ENCODE assay signal across 14 cellular contexts in the genomic region with DNA sequence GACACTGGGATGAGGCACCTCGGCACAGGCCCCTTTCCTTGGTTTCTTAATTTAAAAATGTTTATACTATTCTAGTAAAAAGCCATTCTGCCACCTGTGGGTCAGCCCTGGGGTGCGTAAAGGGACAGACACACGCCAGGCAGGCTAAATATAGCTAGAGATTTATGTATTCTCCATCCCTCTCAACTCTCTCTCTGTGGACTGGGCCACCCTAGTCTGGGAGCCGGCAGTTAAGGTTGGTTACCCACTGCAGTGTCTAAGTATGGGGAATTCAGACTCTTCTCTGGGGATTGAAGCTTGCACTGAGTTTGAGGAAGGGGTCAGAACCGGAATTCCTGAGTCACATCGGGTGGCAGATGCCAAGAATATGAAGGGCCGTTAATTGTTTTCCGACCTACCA. TPM values are rescaled to one million over a fixed set of nuclear protein-coding genes. Genes with fewer than 3 reads are reported as not detected.
A peak's percentile ranks its signal among the peaks of the same experiment; 100 is the strongest.
DNase-seq lines count a peak whose midpoint lies in the region; ATAC-seq and TF ChIP-seq lines count a peak whose summit lies in the region.
"Had no signal": no experiment of that assay in that cellular context is flagged by ENCODE, and none has a peak within 500 bp of the region (broad histone marks: within the 10 kb centered on the region; RNA-seq: fewer than 3 reads in every experiment).

No MANE protein-coding gene starts in this region.

- peak overlapping the region; percentile 40 for H3K4me3 Mint-ChIP-seq in nephron progenitor cell

- peak overlapping the region; percentile 97 for H3K27ac ChIP-seq in RWPE2 (ENCODE audit: poor library complexity, severe bottlenecking)
- H3K27ac ChIP-seq in fibroblast of lung (ENCODE audit: insufficient read depth, low read length) = no peak overlapping the region
- H3K27ac ChIP-seq in testis = peak overlapping the region; percentile 76 to 87

- peak overlapping the region; percentile 93 for H3K4me3 ChIP-seq in RWPE2 (ENCODE audit: severe bottlenecking)
- H3K4me3 ChIP-seq in fibroblast of lung (replicated peaks in 1 of 4; ENCODE audit: control extremely low read depth in 1 of 4, insufficient read depth in 1 of 4, low read depth in 3 of 4, low read length in 4 of 4) = peak overlapping the region in 1 of 4 experiments; percentile 76
- peak overlapping the region; percentile 6 to 87 for H3K4me3 ChIP-seq in testis

- no peaks in the 10 kb centered on the region for H3K36me3 Mint-ChIP-seq in nephron progenitor cell (ENCODE audit: low read depth)

- H3K27me3 Mint-ChIP-seq in nephron progenitor cell (ENCODE audit: low read depth, poor library complexity) = peaks cover 63% of the 10 kb centered on the region

- H3K9ac ChIP-seq in fibroblast of lung (ENCODE audit: insufficient read depth, low read length) = no peak overlapping the region

- H3K27me3 ChIP-seq in RWPE2 (ENCODE audit: insufficient read depth, poor library complexity, severe bottlenecking) (no peaks in the 10 kb centered on the region), fibroblast of lung (ENCODE audit: control insufficient read depth, insufficient read depth, low read length) (no peaks in the 10 kb centered on the region), testis (no peaks in the 10 kb centered on the region)

- peaks cover 6% of the 10 kb centered on the region for H3K79me2 ChIP-seq in fibroblast of lung (ENCODE audit: control insufficient read depth, insufficient read depth, low read length)

- no peak overlapping the region for H2AFZ ChIP-seq in fibroblast of lung (ENCODE audit: low read length)

- H3K9me3 Mint-ChIP-seq in nephron progenitor cell = no peaks in the 10 kb centered on the region

- TF ChIP-seq POLR2A in testis (IDR thresholded peaks at IDR 0.05) = no peak

- DNase-seq in RWPE2 (ENCODE audit: low spot score) = no peak
- no peak for DNase-seq in fibroblast of lung (ENCODE audit: low read depth in 2 of 2)
- no peak for DNase-seq in nephron progenitor cell
- DNase-seq in testis = no peak
- DNase-seq: activated CD4-positive, alpha-beta T cell treated with anti-CD3 and anti-CD28 coated beads, Interleukin-2, amount 50 U/mL, for 4 hours; activated naive CD4-positive, alpha-beta T cell; islet precursor cell; NCI-H2081; stimulated activated naive CD8-positive, alpha-beta T cell treated with anti-CD3 and anti-CD28 coated beads, Interleukin-15, Interleukin-2, amounts not matched to agents 100 U/mL and 50 U/mL, for 24 hours; T-helper 1 cell had no signal

- H3K4me1 Mint-ChIP-seq in nephron progenitor cell = peaks cover 58% of the 10 kb centered on the region

- no peak for TF ChIP-seq CTCF in RWPE2 (IDR thresholded peaks at IDR 0.05; ENCODE audit: poor library complexity, severe bottlenecking)
- no peak for TF ChIP-seq CTCF in fibroblast of lung (conservative IDR thresholded peaks at IDR 0.05 in 1 of 2, IDR thresholded peaks at IDR 0.05 in 1 of 2; ENCODE audit: low read depth in 1 of 2, low read length in 2 of 2)
- TF ChIP-seq CTCF in nephron progenitor cell (IDR thresholded peaks at IDR 0.05) = no peak
- no peak for TF ChIP-seq CTCF in testis (IDR thresholded peaks at IDR 0.05)

- ATAC-seq in RWPE2 (ENCODE audit: low read depth) (no peak), GM19023 (IDR thresholded peaks at IDR 0.05; ENCODE audit: unreplicated experiment) (no peak), GM21367 (IDR thresholded peaks at IDR 0.05; ENCODE audit: unreplicated experiment) (no peak), GM18519 (IDR thresholded peaks at IDR 0.05; ENCODE audit: low FRiP score, unreplicated experiment) (no peak), GM18858 (IDR thresholded peaks at IDR 0.05; ENCODE audit: unreplicated experiment) (no peak)
- ATAC-seq: stimulated activated naive CD8-positive, alpha-beta T cell treated with anti-CD3 and anti-CD28 coated beads, Interleukin-15, Interleukin-2, amounts not matched to agents 100 U/mL and 50 U/mL, for 24 hours had no signal

- H3K4me2 ChIP-seq in fibroblast of lung (ENCODE audit: extremely low read depth, insufficient read depth, low read length) = peak overlapping the region; percentile 55

- H3K27ac Mint-ChIP-seq in nephron progenitor cell = no peak overlapping the region

- WGBS in testis, 2 donors = 54% methylated on average over 8 of the region's 8 CpGs

- H3K9me3 ChIP-seq in RWPE2 (ENCODE audit: severe bottlenecking) (no peaks in the 10 kb centered on the region), fibroblast of lung (ENCODE audit: control insufficient read depth, insufficient read depth, low read depth, low read length) (no peaks in the 10 kb centered on the region), testis (no peaks in the 10 kb centered on the region)

- no peaks in the 10 kb centered on the region for H4K20me1 ChIP-seq in fibroblast of lung (ENCODE audit: control insufficient read depth, extremely low read depth, insufficient read depth, low read length)

- peaks cover 19% of the 10 kb centered on the region for H3K36me3 ChIP-seq in RWPE2 (ENCODE audit: low read depth)
- no peaks in the 10 kb centered on the region for H3K36me3 ChIP-seq in fibroblast of lung (ENCODE audit: control insufficient read depth, insufficient read depth, low read length)
- no peaks in the 10 kb centered on the region for H3K36me3 ChIP-seq in testis (ENCODE audit: low read depth, missing control alignments)

- H3K4me1 ChIP-seq in RWPE2 (ENCODE audit: insufficient read depth, poor library complexity, severe bottlenecking) (peaks cover 27% of the 10 kb centered on the region), fibroblast of lung (ENCODE audit: control insufficient read depth, extremely low read depth, insufficient read depth, low read length) (peaks cover 8% of the 10 kb centered on the region), testis (peaks cover 15% of the 10 kb centered on the region)

- intact Hi-C loops in testis (cut with DNase I; ENCODE audit: low total_unique reads) = no loop called here

RNA-seq across cellular contexts. Expression of a gene that starts 1.9 kb away (rescaled TPM):
- total RNA-seq in fibroblast of lung = 2.6 and 6.1 TPM in 2 replicates
- polyA plus RNA-seq in fibroblast of lung = 5.0 and 5.5 TPM in 2 replicates
- 6.6 and 6.8 TPM in 2 replicates for polyA plus RNA-seq in fibroblast of lung (2012)
- polyA minus RNA-seq in fibroblast of lung (ENCODE audit: low replicate concordance) = 8.7 and 9.3 TPM in 2 replicates
- 10 to 100 TPM; 15.8 to 18.1 TPM for total RNA-seq in testis
- polyA plus RNA-seq in testis (ENCODE audit: insufficient read depth, low read depth, low replicate concordance) = 17.1 TPM
